8 cellular contexts compared by ENCODE assay signal in genomic region chr7:43590862-43591550, GRCh38. TPM values are rescaled to one million over a fixed set of nuclear protein-coding genes. Genes with fewer than 3 reads are reported as not detected.
DNase-seq lines count a peak whose midpoint lies in the region; ATAC-seq and TF ChIP-seq lines count a peak whose summit lies in the region.

No MANE protein-coding gene starts in this region.

- in situ Hi-C loops in ACHN (cut with HindIII; ENCODE audit: low pct_ligation_motif_present, low pct_unique_long_range_greater_than_20kb, low sequenced_read_pairs), result loop anchor here (25.0 kb wide), 2 partner anchors 121 to 246 kb away; no protein-coding TSS in a partner anchor

- peak overlapping the region; percentile 94 for H3K27ac Mint-ChIP-seq in activated T-cell treated with anti-CD3 and anti-CD28 coated beads, Interleukin-2, amount 50 U/mL, for 72 hours
- peak overlapping the region; percentile 76 for H3K27ac Mint-ChIP-seq in type B pancreatic cell

- peak; percentile 25 for DNase-seq in ACHN
- peak; percentile 32 for DNase-seq in GM19238 (ENCODE audit: insufficient read length, low spot score)
- DNase-seq in activated T-cell treated with anti-CD3 and anti-CD28 coated beads, Interleukin-2, amount 50 U/mL, for 72 hours, result peak; percentile 67 to 75
- DNase-seq in type B pancreatic cell (ENCODE audit: extremely low spot score, unreplicated experiment), result no peak
- no peak for DNase-seq in NCI-H2107 treated with DMSO at 0.1 percent for 48 hours (lab: John Stamatoyannopoulos, UW; ENCODE audit: unreplicated experiment)
- no peak for DNase-seq in NCI-H1694 treated with DMSO at 0.1 percent for 48 hours (lab: John Stamatoyannopoulos, UW)
- no peak for DNase-seq in NCI-H1930 (lab: John Stamatoyannopoulos, UW)

- H3K9me3 Mint-ChIP-seq in activated T-cell treated with anti-CD3 and anti-CD28 coated beads, Interleukin-2, amount 50 U/mL, for 72 hours, result peaks cover 0 to 2% of the 10 kb centered on the region in 2 donors
- H3K9me3 Mint-ChIP-seq in type B pancreatic cell, result no peaks in the 10 kb centered on the region

- no peak for TF ChIP-seq CTCF in type B pancreatic cell (conservative IDR thresholded peaks at IDR 0.05)

- H3K27me3 Mint-ChIP-seq in activated T-cell treated with anti-CD3 and anti-CD28 coated beads, Interleukin-2, amount 50 U/mL, for 72 hours (ENCODE audit: low read depth), result no peaks in the 10 kb centered on the region
- no peaks in the 10 kb centered on the region for H3K27me3 Mint-ChIP-seq in type B pancreatic cell

- peaks cover 93% of the 10 kb centered on the region for H3K4me1 Mint-ChIP-seq in activated T-cell treated with anti-CD3 and anti-CD28 coated beads, Interleukin-2, amount 50 U/mL, for 72 hours (ENCODE audit: low read depth)
- peaks cover 19% of the 10 kb centered on the region for H3K4me1 Mint-ChIP-seq in type B pancreatic cell (ENCODE audit: unreplicated experiment)

- peaks cover 3 to 4% of the 10 kb centered on the region in 2 donors for H3K36me3 Mint-ChIP-seq in activated T-cell treated with anti-CD3 and anti-CD28 coated beads, Interleukin-2, amount 50 U/mL, for 72 hours (ENCODE audit: insufficient read depth in 2 of 2)
- H3K36me3 Mint-ChIP-seq in type B pancreatic cell, result no peaks in the 10 kb centered on the region

- peak; percentile 60 for ATAC-seq in HG03108 (IDR thresholded peaks at IDR 0.05; ENCODE audit: unreplicated experiment)
- ATAC-seq in activated T-cell treated with anti-CD3 and anti-CD28 coated beads, Interleukin-2, amount 50 U/mL, for 72 hours (replicated peaks in 1 of 2), result peak; percentile 74 to 76

- peak overlapping the region; percentile 71 to 76 for H3K4me3 Mint-ChIP-seq in activated T-cell treated with anti-CD3 and anti-CD28 coated beads, Interleukin-2, amount 50 U/mL, for 72 hours
- H3K4me3 Mint-ChIP-seq in type B pancreatic cell, result no peak overlapping the region

RNA-seq across cellular contexts. Expression of gene STK17A, which starts 8.1 kb away (rescaled TPM):
- 10 to 100 TPM; 49.2 to 56.4 TPM for total RNA-seq in activated T-cell treated with anti-CD3 and anti-CD28 coated beads, Interleukin-2, amount 50 U/mL, for 72 hours
- 11.0 and 16.7 TPM in 2 replicates for total RNA-seq in type B pancreatic cell (ENCODE audit: low replicate concordance)

Comparison
In these comparisons a context has a peak if more than half of its experiments do, and no peak if none do; other contexts are left out.
1. DNase-seq: peak in ACHN (single experiment), GM19238 (single experiment) and activated T-cell treated with anti-CD3 and anti-CD28 coated beads, Interleukin-2, amount 50 U/mL, for 72 hours (2 of 2); none in type B pancreatic cell (single experiment), NCI-H2107 treated with DMSO at 0.1 percent for 48 hours (single experiment), NCI-H1694 treated with DMSO at 0.1 percent for 48 hours (single experiment) and NCI-H1930 (0 of 2).